ENCODE assay signal across 9 cellular contexts in genomic region chr11:68128682-68129327, GRCh38. TPM values are rescaled to one million over a fixed set of nuclear protein-coding genes. Genes with fewer than 3 reads are reported as not detected.
DNase-seq lines count a peak whose midpoint lies in the region; ATAC-seq and TF ChIP-seq lines count a peak whose summit lies in the region.
"Had no signal": no experiment of that assay in that cellular context is flagged by ENCODE, and none has a peak within 500 bp of the region (broad histone marks: within the 10 kb centered on the region; RNA-seq: fewer than 3 reads in every experiment).

No MANE protein-coding gene starts in this region.

- H3K4me3 ChIP-seq in cardiac muscle cell: peak overlapping the region; percentile 16

- TF ChIP-seq CTCF in AG09319 (IDR thresholded peaks at IDR 0.05; ENCODE audit: low read depth, low read length) (no peak), cardiac muscle cell (IDR thresholded peaks at IDR 0.05; ENCODE audit: low read depth, low read length) (no peak), osteocyte (IDR thresholded peaks at IDR 0.05) (no peak)

- H3K9me3 ChIP-seq in T-helper 17 cell (ENCODE audit: control insufficient read depth, low read length, poor library complexity, severe bottlenecking): no peaks in the 10 kb centered on the region
- no peaks in the 10 kb centered on the region for H3K9me3 ChIP-seq in cardiac muscle cell (ENCODE audit: low read depth)

- H3K4me3 Mint-ChIP-seq in T-helper 17 cell (peak overlapping the region; percentile 45), osteocyte (ENCODE audit: unreplicated experiment) (peak overlapping the region; percentile 68)

- H3K27me3 ChIP-seq in cardiac muscle cell: no peaks in the 10 kb centered on the region

- H3K4me1 Mint-ChIP-seq in T-helper 17 cell (peaks cover 4% of the 10 kb centered on the region), osteocyte (ENCODE audit: unreplicated experiment) (peaks cover 27% of the 10 kb centered on the region)

- DNase-seq in AG09319 (ENCODE audit: extremely low read depth, low read depth) (peak; percentile 23), T-helper 17 cell (no peak), cardiac muscle cell (ENCODE audit: low read depth in 1 of 2, low spot score in 1 of 2) (peak; percentile 79 to 97), osteocyte (ENCODE audit: extremely low spot score, unreplicated experiment) (no peak), NCI-H2081 (lab: John Stamatoyannopoulos, UW) (no peak), NCI-H2171 treated with DMSO at 0.1 percent for 48 hours (lab: John Stamatoyannopoulos, UW) (no peak), NCI-H1417 (lab: John Stamatoyannopoulos, UW) (no peak)
- DNase-seq: DMS79 had no signal

- peaks cover 8% of the 10 kb centered on the region for H3K36me3 Mint-ChIP-seq in T-helper 17 cell (ENCODE audit: low read depth)
- H3K36me3 Mint-ChIP-seq in osteocyte (ENCODE audit: unreplicated experiment): no peaks in the 10 kb centered on the region

- H3K36me3 ChIP-seq in cardiac muscle cell: no peaks in the 10 kb centered on the region

- H3K27ac Mint-ChIP-seq in T-helper 17 cell (no peak overlapping the region), osteocyte (ENCODE audit: unreplicated experiment) (no peak overlapping the region)

- H3K27ac ChIP-seq in cardiac muscle cell: peak overlapping the region; percentile 92

- H3K4me1 ChIP-seq in cardiac muscle cell (ENCODE audit: low read depth): peaks cover 16% of the 10 kb centered on the region

- ATAC-seq in T-helper 17 cell (no peak), HG02852 (IDR thresholded peaks at IDR 0.05; ENCODE audit: unreplicated experiment) (no peak)

- H3K27me3 Mint-ChIP-seq in T-helper 17 cell (peaks cover 14% of the 10 kb centered on the region), osteocyte (ENCODE audit: unreplicated experiment) (no peaks in the 10 kb centered on the region)

- H3K9me3 Mint-ChIP-seq in osteocyte (ENCODE audit: unreplicated experiment): no peaks in the 10 kb centered on the region

RNA-seq across cellular contexts. Expression of gene CHKA, which starts 7.6 kb away (rescaled TPM):
- total RNA-seq in T-helper 17 cell (1 to 10 TPM; 7.4 to 9.8 TPM), cardiac muscle cell (49.2 and 143 TPM in 2 replicates), osteocyte (38.0 and 39.3 TPM in 2 replicates)
- polyA plus RNA-seq in cardiac muscle cell: 37.6 and 41.3 TPM in 2 replicates

Comparison
In these comparisons a context has a peak if more than half of its experiments do, and no peak if none do; other contexts are left out.
1. DNase-seq: peak in AG09319 (single experiment) and cardiac muscle cell (2 of 2); none in T-helper 17 cell (0 of 3), osteocyte (single experiment), NCI-H2081 (0 of 2), NCI-H2171 treated with DMSO at 0.1 percent for 48 hours (single experiment) and NCI-H1417 (0 of 3).